Comparison of ENCODE assay signal across 2 cellular contexts in the genomic region with DNA sequence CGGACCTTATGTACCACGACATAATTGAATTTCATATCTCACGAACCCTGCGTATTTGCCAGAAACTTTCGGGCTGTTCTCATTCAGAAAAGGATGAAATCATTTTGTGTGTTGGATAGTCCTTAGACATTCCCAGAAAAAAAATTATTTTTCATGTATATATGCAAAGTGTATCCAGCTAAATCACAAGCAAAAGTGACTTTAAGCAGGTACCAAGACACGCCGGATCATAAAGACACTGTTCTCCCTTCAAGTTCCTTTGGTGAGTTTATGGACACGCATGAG.
TF ChIP-seq lines count a peak whose summit lies in the region.

No MANE protein-coding gene starts in this region.

TF ChIP-seq in SK-N-SH, 30 proteins besides CTCF, POLR2A, EP300 and RAD21 (continued from another document):
- TF ChIP-seq, protein P1, sequence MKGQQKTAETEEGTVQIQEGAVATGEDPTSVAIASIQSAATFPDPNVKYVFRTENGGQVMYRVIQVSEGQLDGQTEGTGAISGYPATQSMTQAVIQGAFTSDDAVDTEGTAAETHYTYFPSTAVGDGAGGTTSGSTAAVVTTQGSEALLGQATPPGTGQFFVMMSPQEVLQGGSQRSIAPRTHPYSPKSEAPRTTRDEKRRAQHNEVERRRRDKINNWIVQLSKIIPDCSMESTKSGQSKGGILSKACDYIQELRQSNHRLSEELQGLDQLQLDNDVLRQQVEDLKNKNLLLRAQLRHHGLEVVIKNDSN (IDR thresholded peaks at IDR 0.05; ENCODE audit: borderline replicate concordance, low read depth): no peak
- no peak for TF ChIP-seq YY1 (IDR thresholded peaks at IDR 0.05; ENCODE audit: low read depth)
- TF ChIP-seq FOXM1 (IDR thresholded peaks at IDR 0.05; ENCODE audit: low read depth): no peak
- no peak for TF ChIP-seq TCF12 (IDR thresholded peaks at IDR 0.05)
- TF ChIP-seq, protein P2, sequence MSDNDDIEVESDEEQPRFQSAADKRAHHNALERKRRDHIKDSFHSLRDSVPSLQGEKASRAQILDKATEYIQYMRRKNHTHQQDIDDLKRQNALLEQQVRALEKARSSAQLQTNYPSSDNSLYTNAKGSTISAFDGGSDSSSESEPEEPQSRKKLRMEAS (IDR thresholded peaks at IDR 0.05; ENCODE audit: low read depth): no peak
- no peak for TF ChIP-seq FOSL2 (IDR thresholded peaks at IDR 0.05; ENCODE audit: borderline replicate concordance, low read depth)
- no peak for TF ChIP-seq MEF2A (IDR thresholded peaks at IDR 0.05; ENCODE audit: borderline replicate concordance, low read depth)
- no peak for TF ChIP-seq TEAD4 (IDR thresholded peaks at IDR 0.05; ENCODE audit: borderline replicate concordance, insufficient read depth)
- no peak for TF ChIP-seq POLR2AphosphoS5 (IDR thresholded peaks at IDR 0.05; ENCODE audit: low read depth, low read length)
- no peak for TF ChIP-seq ELF1 (IDR thresholded peaks at IDR 0.05)

TF ChIP-seq in SK-N-SH treated with all-trans-retinoic acid at 6 μM for 48 hours, 23 proteins besides CTCF, POLR2A, EP300 and RAD21 (continued from another document):
- TF ChIP-seq, protein P3, sequence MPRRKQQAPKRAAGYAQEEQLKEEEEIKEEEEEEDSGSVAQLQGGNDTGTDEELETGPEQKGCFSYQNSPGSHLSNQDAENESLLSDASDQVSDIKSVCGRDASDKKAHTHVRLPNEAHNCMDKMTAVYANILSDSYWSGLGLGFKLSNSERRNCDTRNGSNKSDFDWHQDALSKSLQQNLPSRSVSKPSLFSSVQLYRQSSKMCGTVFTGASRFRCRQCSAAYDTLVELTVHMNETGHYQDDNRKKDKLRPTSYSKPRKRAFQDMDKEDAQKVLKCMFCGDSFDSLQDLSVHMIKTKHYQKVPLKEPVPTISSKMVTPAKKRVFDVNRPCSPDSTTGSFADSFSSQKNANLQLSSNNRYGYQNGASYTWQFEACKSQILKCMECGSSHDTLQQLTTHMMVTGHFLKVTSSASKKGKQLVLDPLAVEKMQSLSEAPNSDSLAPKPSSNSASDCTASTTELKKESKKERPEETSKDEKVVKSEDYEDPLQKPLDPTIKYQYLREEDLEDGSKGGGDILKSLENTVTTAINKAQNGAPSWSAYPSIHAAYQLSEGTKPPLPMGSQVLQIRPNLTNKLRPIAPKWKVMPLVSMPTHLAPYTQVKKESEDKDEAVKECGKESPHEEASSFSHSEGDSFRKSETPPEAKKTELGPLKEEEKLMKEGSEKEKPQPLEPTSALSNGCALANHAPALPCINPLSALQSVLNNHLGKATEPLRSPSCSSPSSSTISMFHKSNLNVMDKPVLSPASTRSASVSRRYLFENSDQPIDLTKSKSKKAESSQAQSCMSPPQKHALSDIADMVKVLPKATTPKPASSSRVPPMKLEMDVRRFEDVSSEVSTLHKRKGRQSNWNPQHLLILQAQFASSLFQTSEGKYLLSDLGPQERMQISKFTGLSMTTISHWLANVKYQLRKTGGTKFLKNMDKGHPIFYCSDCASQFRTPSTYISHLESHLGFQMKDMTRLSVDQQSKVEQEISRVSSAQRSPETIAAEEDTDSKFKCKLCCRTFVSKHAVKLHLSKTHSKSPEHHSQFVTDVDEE (CRISPR knock-in tag; IDR thresholded peaks at IDR 0.05): no peak
- TF ChIP-seq CSDC2 (CRISPR knock-in tag; IDR thresholded peaks at IDR 0.05): no peak
- TF ChIP-seq TOX (CRISPR knock-in tag; IDR thresholded peaks at IDR 0.05; ENCODE audit: borderline replicate concordance): no peak
- TF ChIP-seq ZNF565 (CRISPR knock-in tag; conservative IDR thresholded peaks at IDR 0.05; ENCODE audit: low read depth): no peak
- TF ChIP-seq, protein P4, sequence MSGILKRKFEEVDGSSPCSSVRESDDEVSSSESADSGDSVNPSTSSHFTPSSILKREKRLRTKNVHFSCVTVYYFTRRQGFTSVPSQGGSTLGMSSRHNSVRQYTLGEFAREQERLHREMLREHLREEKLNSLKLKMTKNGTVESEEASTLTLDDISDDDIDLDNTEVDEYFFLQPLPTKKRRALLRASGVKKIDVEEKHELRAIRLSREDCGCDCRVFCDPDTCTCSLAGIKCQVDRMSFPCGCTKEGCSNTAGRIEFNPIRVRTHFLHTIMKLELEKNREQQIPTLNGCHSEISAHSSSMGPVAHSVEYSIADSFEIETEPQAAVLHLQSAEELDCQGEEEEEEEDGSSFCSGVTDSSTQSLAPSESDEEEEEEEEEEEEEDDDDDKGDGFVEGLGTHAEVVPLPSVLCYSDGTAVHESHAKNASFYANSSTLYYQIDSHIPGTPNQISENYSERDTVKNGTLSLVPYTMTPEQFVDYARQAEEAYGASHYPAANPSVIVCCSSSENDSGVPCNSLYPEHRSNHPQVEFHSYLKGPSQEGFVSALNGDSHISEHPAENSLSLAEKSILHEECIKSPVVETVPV (CRISPR knock-in tag; IDR thresholded peaks at IDR 0.05): no peak
- no peak for TF ChIP-seq TCF4 (CRISPR knock-in tag; IDR thresholded peaks at IDR 0.05; ENCODE audit: borderline replicate concordance)
- TF ChIP-seq ZFP30 (CRISPR knock-in tag; IDR thresholded peaks at IDR 0.05): no peak
- TF ChIP-seq SNAI2 (CRISPR knock-in tag; IDR thresholded peaks at IDR 0.05): no peak
- no peak for TF ChIP-seq PPARA (CRISPR knock-in tag; IDR thresholded peaks at IDR 0.05; ENCODE audit: borderline replicate concordance)
- TF ChIP-seq OSR1 (CRISPR knock-in tag; IDR thresholded peaks at IDR 0.05): no peak
- TF ChIP-seq ZNF8 (CRISPR knock-in tag; IDR thresholded peaks at IDR 0.05): no peak
- TF ChIP-seq, protein P5, sequence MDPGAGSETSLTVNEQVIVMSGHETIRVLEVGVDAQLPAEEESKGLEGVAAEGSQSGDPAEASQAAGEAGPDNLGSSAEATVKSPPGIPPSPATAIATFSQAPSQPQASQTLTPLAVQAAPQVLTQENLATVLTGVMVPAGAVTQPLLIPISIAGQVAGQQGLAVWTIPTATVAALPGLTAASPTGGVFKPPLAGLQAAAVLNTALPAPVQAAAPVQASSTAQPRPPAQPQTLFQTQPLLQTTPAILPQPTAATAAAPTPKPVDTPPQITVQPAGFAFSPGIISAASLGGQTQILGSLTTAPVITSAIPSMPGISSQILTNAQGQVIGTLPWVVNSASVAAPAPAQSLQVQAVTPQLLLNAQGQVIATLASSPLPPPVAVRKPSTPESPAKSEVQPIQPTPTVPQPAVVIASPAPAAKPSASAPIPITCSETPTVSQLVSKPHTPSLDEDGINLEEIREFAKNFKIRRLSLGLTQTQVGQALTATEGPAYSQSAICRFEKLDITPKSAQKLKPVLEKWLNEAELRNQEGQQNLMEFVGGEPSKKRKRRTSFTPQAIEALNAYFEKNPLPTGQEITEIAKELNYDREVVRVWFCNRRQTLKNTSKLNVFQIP (CRISPR knock-in tag; IDR thresholded peaks at IDR 0.05; ENCODE audit: borderline replicate concordance, low read depth): no peak
- TF ChIP-seq RARB (CRISPR knock-in tag; IDR thresholded peaks at IDR 0.05): no peak
